In the genomic region with DNA sequence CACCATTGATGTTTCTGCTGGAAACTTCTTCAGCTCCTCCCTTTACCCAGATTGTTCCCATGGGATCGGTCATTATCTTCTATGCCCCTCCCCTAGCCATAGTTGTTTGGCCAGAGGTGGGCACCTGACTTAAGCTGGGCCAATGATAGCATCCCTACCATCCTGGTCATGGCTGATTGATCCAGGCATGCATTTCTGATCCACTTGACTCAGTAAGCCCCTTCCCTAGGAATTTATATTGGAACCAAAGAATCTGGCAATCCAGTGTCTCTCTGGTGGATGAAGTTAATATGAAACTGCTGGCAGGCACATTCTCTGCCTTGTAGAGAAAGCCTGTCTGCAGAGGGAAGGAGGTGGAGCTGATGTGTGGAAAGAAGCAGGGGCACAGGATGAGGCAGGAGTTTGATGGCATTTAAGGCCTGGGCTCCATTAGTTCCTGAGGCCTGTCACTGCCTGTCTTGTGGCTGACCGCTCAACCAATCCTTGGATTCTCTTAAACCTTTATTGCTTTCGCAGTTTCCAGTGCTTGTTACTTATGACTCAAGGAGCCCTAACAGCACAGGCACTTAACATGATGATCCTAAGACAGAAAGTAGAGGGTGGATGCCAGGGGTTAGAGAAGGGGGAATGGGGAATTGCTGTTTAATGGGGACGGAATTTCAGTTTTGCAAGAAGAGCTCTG, we compare ENCODE assay signal across 19 cellular contexts.
A peak's percentile ranks its signal among the peaks of the same experiment; 100 is the strongest.
DNase-seq lines count a peak whose midpoint lies in the region; ATAC-seq and TF ChIP-seq lines count a peak whose summit lies in the region.
"Had no signal": no experiment of that assay in that cellular context is flagged by ENCODE, and none has a peak within 500 bp of the region (broad histone marks: within the 10 kb centered on the region; RNA-seq: fewer than 3 reads in every experiment).

No MANE protein-coding gene starts in this region.

- peaks cover 7% of the 10 kb centered on the region for H3K9me3 Mint-ChIP-seq in natural killer cell treated with Interleukin-12 subunit alpha and Interleukin-12 subunit beta and Interleukin-15 and Interleukin-18, amount 100 ng/mL, for 72 hours
- H3K9me3 Mint-ChIP-seq: memory B cell had no signal

- no CpG with 5 or more reads among the region's 4 CpGs for WGBS in mesendoderm (ENCODE audit: extremely low coverage, insufficient coverage, low lambda C conversion rate)

- TF ChIP-seq POLR2A in vagina (IDR thresholded peaks at IDR 0.05): no peak

- ATAC-seq in natural killer cell treated with Interleukin-12 subunit alpha and Interleukin-12 subunit beta and Interleukin-15 and Interleukin-18, amount 100 ng/mL, for 72 hours: no peak

- DNase-seq in Caki2 (ENCODE audit: low read depth): peak; percentile 95
- DNase-seq in NCI-H524 treated with DMSO at 0.1 percent for 48 hours (lab: John Stamatoyannopoulos, UW): peak; percentile 74
- DNase-seq in epidermal melanocyte (ENCODE audit: insufficient read length, low spot score): peak; percentile 25
- peak; percentile 93 for DNase-seq in mesendoderm
- no peak for DNase-seq in MG63
- no peak for DNase-seq in natural killer cell treated with Interleukin-12 subunit alpha and Interleukin-12 subunit beta and Interleukin-15 and Interleukin-18, amount 100 ng/mL, for 72 hours (ENCODE audit: low spot score)
- DNase-seq in NCI-H2029 (lab: John Stamatoyannopoulos, UW): no peak
- DNase-seq in vagina (ENCODE audit: extremely low spot score in 2 of 2): no peak
- DNase-seq: activated T-cell treated with anti-CD3 and anti-CD28 coated beads for 4 hours, AML-193, cerebellar nuclear complex, DMS153, erythroblast, NCI-H2171, T-helper 1 cell had no signal

- no peaks in the 10 kb centered on the region for H3K4me1 Mint-ChIP-seq in natural killer cell treated with Interleukin-12 subunit alpha and Interleukin-12 subunit beta and Interleukin-15 and Interleukin-18, amount 100 ng/mL, for 72 hours (ENCODE audit: low read depth in 2 of 2)
- H3K4me1 Mint-ChIP-seq: memory B cell had no signal

- intact Hi-C loops in vagina (cut with DNase I): no loop called here

- no peak overlapping the region for H2BK15ac ChIP-seq in mesendoderm (replicated peaks; ENCODE audit: low read depth)

- no peak overlapping the region for H3K18ac ChIP-seq in mesendoderm (ENCODE audit: low read length)

- H3K4me1 ChIP-seq in mesendoderm (ENCODE audit: control insufficient read depth, low read depth, low read length) (no peaks in the 10 kb centered on the region), vagina (no peaks in the 10 kb centered on the region)
- H3K4me1 ChIP-seq: parathyroid adenoma, suprapubic skin had no signal

- no peaks in the 10 kb centered on the region for H3K27me3 Mint-ChIP-seq in natural killer cell treated with Interleukin-12 subunit alpha and Interleukin-12 subunit beta and Interleukin-15 and Interleukin-18, amount 100 ng/mL, for 72 hours

- no peak overlapping the region for H4K8ac ChIP-seq in mesendoderm (ENCODE audit: low read depth, low read length)

- H3K27me3 ChIP-seq in mesendoderm (ENCODE audit: insufficient read depth, low read length, poor library complexity) (no peaks in the 10 kb centered on the region), MG63 (no peaks in the 10 kb centered on the region), vagina (no peaks in the 10 kb centered on the region)
- H3K27me3 ChIP-seq: suprapubic skin had no signal

- H3K27ac ChIP-seq in mesendoderm (ENCODE audit: low read depth, low read length): no peak overlapping the region
- H3K27ac ChIP-seq in vagina: no peak overlapping the region
- H3K27ac ChIP-seq: parathyroid adenoma, suprapubic skin had no signal

- no peak overlapping the region for H2BK5ac ChIP-seq in mesendoderm (ENCODE audit: low read length)

- no peaks in the 10 kb centered on the region for H3K79me1 ChIP-seq in mesendoderm (ENCODE audit: low read length)

- H3K36me3 Mint-ChIP-seq in natural killer cell treated with Interleukin-12 subunit alpha and Interleukin-12 subunit beta and Interleukin-15 and Interleukin-18, amount 100 ng/mL, for 72 hours: no peaks in the 10 kb centered on the region
- H3K36me3 Mint-ChIP-seq: activated naive CD8-positive, alpha-beta T cell; memory B cell had no signal

- no peaks in the 10 kb centered on the region for H3K9me3 ChIP-seq in MG63
- no peaks in the 10 kb centered on the region for H3K9me3 ChIP-seq in vagina
- H3K9me3 ChIP-seq: suprapubic skin had no signal

- no peak overlapping the region for H2BK120ac ChIP-seq in mesendoderm (ENCODE audit: low read depth, low read length)

- H3K36me3 ChIP-seq in mesendoderm (ENCODE audit: control insufficient read depth, insufficient read depth, low read length) (no peaks in the 10 kb centered on the region), MG63 (no peaks in the 10 kb centered on the region), vagina (no peaks in the 10 kb centered on the region)
- H3K36me3 ChIP-seq: suprapubic skin had no signal

- no peak overlapping the region for H3K4me3 ChIP-seq in mesendoderm (ENCODE audit: low read length)
- H3K4me3 ChIP-seq in MG63: no peak overlapping the region
- no peak overlapping the region for H3K4me3 ChIP-seq in vagina
- H3K4me3 ChIP-seq: suprapubic skin had no signal

- H3K4me2 ChIP-seq in mesendoderm (ENCODE audit: low read length): no peak overlapping the region

- in situ Hi-C loops in Caki2 (cut with HindIII; ENCODE audit: low pct_unique_long_range_greater_than_20kb, low sequenced_read_pairs): no loop called here

- no peak overlapping the region for H3K56ac ChIP-seq in mesendoderm (ENCODE audit: low read length)

- no peak overlapping the region for H3K9ac ChIP-seq in mesendoderm (ENCODE audit: low read length)
- H3K9ac ChIP-seq: parathyroid adenoma had no signal

- H3K23ac ChIP-seq in mesendoderm (ENCODE audit: low read length): no peak overlapping the region

- no peak for TF ChIP-seq CTCF in vagina (IDR thresholded peaks at IDR 0.05)

- no peak overlapping the region for H4K5ac ChIP-seq in mesendoderm (ENCODE audit: low read length)

- no peak overlapping the region for H3K4me3 Mint-ChIP-seq in natural killer cell treated with Interleukin-12 subunit alpha and Interleukin-12 subunit beta and Interleukin-15 and Interleukin-18, amount 100 ng/mL, for 72 hours
- H3K4me3 Mint-ChIP-seq: activated naive CD8-positive, alpha-beta T cell; memory B cell had no signal

- H3K79me2 ChIP-seq in mesendoderm (ENCODE audit: control insufficient read depth, insufficient read depth, low read length): no peaks in the 10 kb centered on the region
- H3K79me2 ChIP-seq: parathyroid adenoma had no signal

- H3K4ac ChIP-seq in mesendoderm (ENCODE audit: low read depth, low read length): no peak overlapping the region

- no peak overlapping the region for H2AK5ac ChIP-seq in mesendoderm (ENCODE audit: low read length)

- H3K27ac Mint-ChIP-seq in natural killer cell treated with Interleukin-12 subunit alpha and Interleukin-12 subunit beta and Interleukin-15 and Interleukin-18, amount 100 ng/mL, for 72 hours: no peak overlapping the region
- H3K27ac Mint-ChIP-seq: activated naive CD8-positive, alpha-beta T cell; memory B cell had no signal

Comparison
In these comparisons a context has a peak if more than half of its experiments do, and no peak if none do; other contexts are left out.
1. DNase-seq: peak in Caki2 (single experiment), NCI-H524 treated with DMSO at 0.1 percent for 48 hours (single experiment), epidermal melanocyte (single experiment) and mesendoderm (single experiment); none in MG63 (single experiment), natural killer cell treated with Interleukin-12 subunit alpha and Interleukin-12 subunit beta and Interleukin-15 and Interleukin-18, amount 100 ng/mL, for 72 hours (single experiment), NCI-H2029 (single experiment) and vagina (0 of 2).